8 cellular contexts compared by ENCODE assay signal in the genomic region with DNA sequence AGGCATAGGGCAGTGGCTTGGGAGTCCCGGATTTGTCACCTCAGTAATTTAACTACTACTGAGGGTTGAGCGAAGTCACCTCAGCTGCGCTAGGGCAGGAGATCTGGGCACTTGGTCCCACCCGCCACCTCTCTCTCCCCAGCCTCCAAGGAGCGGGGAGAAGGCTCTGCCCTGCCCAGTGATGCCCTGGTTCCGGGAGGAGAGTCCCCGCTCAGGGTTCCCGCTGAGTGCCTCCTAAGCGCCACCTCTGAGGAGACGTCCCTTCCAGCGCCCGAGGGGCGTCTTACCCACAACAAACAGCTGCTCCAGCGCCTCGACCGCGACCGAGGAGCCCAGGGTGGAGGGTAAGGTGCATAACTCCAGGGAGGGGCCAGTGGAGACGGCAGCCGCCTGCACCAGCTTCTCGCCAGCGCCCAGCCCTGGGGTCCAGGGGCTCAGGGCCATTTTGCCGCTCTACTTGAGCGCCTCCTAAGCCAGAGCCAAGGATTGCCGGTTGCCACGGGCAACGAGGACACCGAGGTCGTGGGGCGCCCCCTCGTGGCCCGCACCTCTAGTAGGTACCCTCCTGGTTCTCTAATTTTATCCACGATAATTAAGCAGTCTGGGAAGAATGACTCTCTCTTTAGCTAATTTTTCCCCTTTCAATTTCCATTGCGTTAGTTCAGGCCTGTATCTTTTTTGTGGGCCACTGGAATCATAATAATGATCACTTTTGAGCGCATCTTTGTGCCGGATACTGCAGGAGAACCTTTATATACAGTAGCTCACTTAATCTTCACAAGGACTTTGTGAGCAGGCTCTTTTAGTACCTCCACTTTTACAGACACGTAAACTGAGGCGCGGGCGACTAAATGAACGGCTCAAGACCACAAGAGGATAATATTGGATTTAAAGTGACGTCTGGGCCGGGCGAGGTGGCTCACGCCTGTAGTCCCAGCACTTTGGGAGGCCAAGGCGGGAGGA.
DNase-seq lines count a peak whose midpoint lies in the region; TF ChIP-seq lines count a peak whose summit lies in the region.

A gene (minus strand): TSS at position 481 of the 963 bp plus-strand sequence. CDS start 37 bp downstream, at position 444.

- H3K27ac Mint-ChIP-seq in T-helper 2 cell treated with Interferon-gamma antibody and Interleukin-4, amounts not matched to agents 5 μg/mL and 100 μg/mL, for 36 hours = no peak within 1 kb of the TSS

- no peaks in the 10 kb centered on the region for H3K9me3 Mint-ChIP-seq in T-helper 2 cell treated with Interferon-gamma antibody and Interleukin-4, amounts not matched to agents 5 μg/mL and 100 μg/mL, for 36 hours

- TF ChIP-seq CTCF in HFF-Myc (IDR thresholded peaks at IDR 0.05; ENCODE audit: low read depth, low read length, missing control alignments) = peak; percentile 84
- TF ChIP-seq CTCF in retinal pigment epithelial cell (conservative IDR thresholded peaks at IDR 0.05; ENCODE audit: low read depth, low read length) = peak; percentile 91

- H3K4me1 Mint-ChIP-seq in T-helper 2 cell treated with Interferon-gamma antibody and Interleukin-4, amounts not matched to agents 5 μg/mL and 100 μg/mL, for 36 hours (ENCODE audit: low read depth) = peaks cover 2% of the 10 kb centered on the region

- no peaks in the 10 kb centered on the region for H3K36me3 Mint-ChIP-seq in T-helper 2 cell treated with Interferon-gamma antibody and Interleukin-4, amounts not matched to agents 5 μg/mL and 100 μg/mL, for 36 hours (ENCODE audit: low read depth)

- peaks cover 30% of the 10 kb centered on the region for H3K27me3 Mint-ChIP-seq in T-helper 2 cell treated with Interferon-gamma antibody and Interleukin-4, amounts not matched to agents 5 μg/mL and 100 μg/mL, for 36 hours (ENCODE audit: low read depth)

- H3K4me3 ChIP-seq in GM08714 (ENCODE audit: low read length) (peak within 1 kb of the TSS; percentile 53; the same call in 1 of the 2 replicates), HFF-Myc (replicated peaks; ENCODE audit: low read depth, low read length) (peak within 1 kb of the TSS; percentile 32), retinal pigment epithelial cell (ENCODE audit: low read length) (peak within 1 kb of the TSS; percentile 68)

- no peak for DNase-seq in HFF-Myc (ENCODE audit: extremely low read depth, low read depth)
- DNase-seq in MV-4-11 (lab: John Stamatoyannopoulos, UW) = peak; percentile 66
- DNase-seq in T-helper 2 cell treated with Interferon-gamma antibody and Interleukin-4, amounts not matched to agents 5 μg/mL and 100 μg/mL, for 36 hours (ENCODE audit: low spot score) = peak; percentile 76
- DNase-seq in astrocyte of the hippocampus (ENCODE audit: low read depth, low spot score) = peak; percentile 95
- peak; percentile 65 for DNase-seq in iPS DF 19.7 (ENCODE audit: low read depth, low spot score)
- peak; percentile 72 for DNase-seq in retinal pigment epithelial cell (ENCODE audit: low read depth)
- no peak for DNase-seq in NCI-H1048 (lab: John Stamatoyannopoulos, UW)

- H3K4me3 Mint-ChIP-seq in T-helper 2 cell treated with Interferon-gamma antibody and Interleukin-4, amounts not matched to agents 5 μg/mL and 100 μg/mL, for 36 hours = peak within 1 kb of the TSS; percentile 73

Comparison
In these comparisons a context has a peak if more than half of its experiments do, and no peak if none do; other contexts are left out.
1. DNase-seq: peak in MV-4-11 (single experiment), T-helper 2 cell treated with Interferon-gamma antibody and Interleukin-4, amounts not matched to agents 5 μg/mL and 100 μg/mL, for 36 hours (single experiment), astrocyte of the hippocampus (single experiment), iPS DF 19.7 (single experiment) and retinal pigment epithelial cell (single experiment); none in HFF-Myc (single experiment) and NCI-H1048 (single experiment).
2. Peak in every context shown above with its lines, with median percentiles within 50 percentile points of each other: H3K4me3 ChIP-seq.